In the genomic region with DNA sequence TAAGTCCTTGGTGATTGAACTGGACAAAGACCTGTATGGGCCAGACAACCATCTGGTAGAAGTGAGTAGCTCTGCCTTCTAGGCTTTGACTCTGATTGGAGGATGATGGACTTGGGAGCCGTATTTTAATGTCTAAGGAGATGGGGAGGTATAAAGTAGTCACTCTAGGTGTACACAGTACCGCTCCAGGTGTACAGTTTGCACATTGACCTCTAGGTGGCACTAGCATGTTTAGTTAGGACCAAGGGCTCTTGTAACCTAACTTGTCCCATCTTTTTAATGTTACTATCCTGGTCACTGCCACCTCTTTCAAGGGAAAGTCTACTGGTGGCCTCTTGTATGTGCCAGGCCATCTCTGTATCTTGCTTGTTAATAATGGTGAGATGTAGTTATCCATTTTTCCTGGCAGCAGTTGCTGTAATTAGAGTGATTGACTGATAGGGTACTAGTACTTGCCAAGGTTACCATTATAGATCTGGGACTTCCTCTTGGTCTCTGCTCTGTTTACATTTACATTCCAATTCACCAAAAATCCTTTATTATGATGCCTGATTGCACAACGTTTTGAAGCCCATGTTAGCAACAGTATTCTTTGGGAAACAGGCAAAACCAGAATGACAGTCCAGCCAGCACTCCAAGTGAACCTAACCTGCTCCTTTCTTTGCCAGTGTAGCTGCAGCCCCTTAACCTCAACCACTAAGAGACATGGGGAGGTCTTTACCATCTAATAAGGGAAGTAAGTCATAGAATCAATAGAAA, we compare ENCODE assay signal across 7 cellular contexts. TPM values are rescaled to one million over a fixed set of nuclear protein-coding genes. Genes with fewer than 3 reads are reported as not detected.
A peak's percentile ranks its signal among the peaks of the same experiment; 100 is the strongest.
DNase-seq lines count a peak whose midpoint lies in the region; TF ChIP-seq lines count a peak whose summit lies in the region.

No MANE protein-coding gene starts in this region.

- no peak overlapping the region for H3K4me3 ChIP-seq in GM06990 (replicated peaks; ENCODE audit: low read depth, low read length)

- peak overlapping the region in 5 of 6 donors; percentile 17 to 84 (median 49) for H3K27ac Mint-ChIP-seq in immature natural killer cell

- peaks cover 19% of the 10 kb centered on the region for H3K36me3 ChIP-seq in GM06990 (ENCODE audit: control insufficient read depth, insufficient read depth, low read length)

- H3K4me1 Mint-ChIP-seq in immature natural killer cell, result peaks cover 20 to 45% of the 10 kb centered on the region in 2 donors

- H3K4me3 Mint-ChIP-seq in immature natural killer cell, result no peak overlapping the region

- peaks cover 8 to 17% (median 9%) of the 10 kb centered on the region in 3 donors for H3K36me3 Mint-ChIP-seq in immature natural killer cell

- H3K27me3 Mint-ChIP-seq in immature natural killer cell (ENCODE audit: low read depth in 3 of 3), result peaks cover 0 to 3% (median 0%) of the 10 kb centered on the region in 3 donors

- no peaks in the 10 kb centered on the region for H3K27me3 ChIP-seq in GM06990 (replicated peaks; ENCODE audit: control insufficient read depth, insufficient read depth, low read length)

- H3K9me3 Mint-ChIP-seq in immature natural killer cell, result no peaks in the 10 kb centered on the region

- TF ChIP-seq CTCF in GM06990 (IDR thresholded peaks at IDR 0.05; ENCODE audit: insufficient read depth, low read length, poor library complexity, severe bottlenecking), result peak; percentile 84

- DNase-seq in GM06990 (ENCODE audit: extremely low read depth, insufficient read length), result no peak
- DNase-seq in LHCN-M2 (ENCODE audit: low read depth), result peak; percentile 40
- peak; percentile 17 for DNase-seq in SHP77 treated with DMSO at 0.1 percent for 48 hours (lab: John Stamatoyannopoulos, UW)
- DNase-seq in amniotic stem cell (lab: John Stamatoyannopoulos, UW), result peak; percentile 26
- peak; percentile 28 to 38 (median 32) for DNase-seq in immature natural killer cell
- peak in 2 of 3 experiments; percentile 40 to 48 for DNase-seq in stimulated activated CD4-positive, alpha-beta T cell treated with anti-CD3 and anti-CD28 coated beads, TNF-alpha, amount 100 ng/mL, for 24 hours (ENCODE audit: low read depth in 3 of 3)
- DNase-seq in COLO829 (ENCODE audit: low spot score), result no peak

RNA-seq across cellular contexts. Expression of a gene that starts 3.6 kb away (rescaled TPM):
- total RNA-seq in LHCN-M2 (2014; rRNA removed), result 49.2 and 66.8 TPM in 2 replicates
- polyA plus RNA-seq in LHCN-M2 (2012), result 27.1 TPM
- polyA plus RNA-seq in immature natural killer cell, result 10 to 100 TPM; 14.2 to 22.4 (median 15.5) TPM

RNA-seq across cellular contexts. Expression of a gene that starts 15.1 kb away (rescaled TPM):
- 0.17 TPM in 1 of 2 replicates, not detected in the other for total RNA-seq in LHCN-M2 (2014; rRNA removed)
- polyA plus RNA-seq in LHCN-M2 (2012), result 0.21 TPM
- polyA plus RNA-seq in immature natural killer cell, result under 1 TPM in 1 of 3 donors, not detected in 2; 0.07 TPM

RNA-seq across cellular contexts. Expression of a gene that starts 23.3 kb away (rescaled TPM):
- 41.7 and 44.0 TPM in 2 replicates for total RNA-seq in LHCN-M2 (2014; rRNA removed)
- 97.3 TPM for polyA plus RNA-seq in LHCN-M2 (2012)
- 100 to 1,000 TPM; 191 to 270 (median 256) TPM for polyA plus RNA-seq in immature natural killer cell

RNA-seq across cellular contexts. Expression of a gene that starts 31.4 kb away (rescaled TPM):
- total RNA-seq in LHCN-M2 (2014; rRNA removed), result 1.2 and 4.3 TPM in 2 replicates
- 2.9 TPM for polyA plus RNA-seq in LHCN-M2 (2012)
- polyA plus RNA-seq in immature natural killer cell, result not detected

Comparison
In these comparisons a context has a peak if more than half of its experiments do, and no peak if none do; other contexts are left out.
1. DNase-seq: peak in LHCN-M2 (single experiment), SHP77 treated with DMSO at 0.1 percent for 48 hours (single experiment), amniotic stem cell (single experiment), immature natural killer cell (3 of 3) and stimulated activated CD4-positive, alpha-beta T cell treated with anti-CD3 and anti-CD28 coated beads, TNF-alpha, amount 100 ng/mL, for 24 hours (2 of 3); none in GM06990 (single experiment) and COLO829 (single experiment).